Comparison of ENCODE assay signal across 17 cellular contexts in the genomic region with DNA sequence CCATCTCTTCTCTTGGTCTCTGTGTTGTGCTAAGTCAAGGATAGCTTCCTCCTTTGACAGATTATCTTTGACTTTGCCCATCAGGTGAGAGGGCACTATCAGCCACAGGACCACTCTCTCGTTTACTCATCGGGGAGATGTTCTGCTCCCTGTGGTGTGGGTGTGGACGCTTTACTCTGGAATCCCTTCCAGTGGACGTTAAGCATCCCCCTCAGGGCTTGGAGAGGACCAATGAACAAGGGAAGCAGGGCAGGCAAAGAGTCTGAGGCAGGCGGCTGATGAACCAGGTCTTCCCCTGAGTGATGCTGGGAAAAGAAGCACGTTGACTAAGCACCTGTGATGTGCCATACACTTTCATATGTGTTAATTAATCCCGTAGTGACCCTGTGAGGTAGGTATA. TPM values are rescaled to one million over a fixed set of nuclear protein-coding genes. Genes with fewer than 3 reads are reported as not detected.
A peak's percentile ranks its signal among the peaks of the same experiment; 100 is the strongest.
DNase-seq lines count a peak whose midpoint lies in the region; ATAC-seq and TF ChIP-seq lines count a peak whose summit lies in the region.
"Had no signal": no experiment of that assay in that cellular context is flagged by ENCODE, and none has a peak within 500 bp of the region (broad histone marks: within the 10 kb centered on the region; RNA-seq: fewer than 3 reads in every experiment).

No MANE protein-coding gene starts in this region.

- peaks cover 13% of the 10 kb centered on the region for H3K4me1 ChIP-seq in foreskin keratinocyte
- H3K4me1 ChIP-seq in neutrophil (ENCODE audit: control insufficient read depth in 1 of 2, insufficient read depth in 1 of 2, low read depth in 1 of 2, low read length in 1 of 2) = peaks cover 47 to 55% of the 10 kb centered on the region in 2 experiments
- peaks cover 18% of the 10 kb centered on the region for H3K4me1 ChIP-seq in upper lobe of right lung

- H3K4me1 Mint-ChIP-seq in T-helper 2 cell treated with Interferon-gamma antibody and Interleukin-4, amounts not matched to agents 5 μg/mL and 100 μg/mL, for 36 hours (ENCODE audit: low read depth) = peaks cover 29% of the 10 kb centered on the region

- H3K9me3 Mint-ChIP-seq in T-helper 2 cell treated with Interferon-gamma antibody and Interleukin-4, amounts not matched to agents 5 μg/mL and 100 μg/mL, for 36 hours = peaks cover 4% of the 10 kb centered on the region

- TF ChIP-seq CTCF in foreskin keratinocyte (conservative IDR thresholded peaks at IDR 0.05) (no peak), neutrophil (IDR thresholded peaks at IDR 0.05) (no peak), upper lobe of right lung (IDR thresholded peaks at IDR 0.05) (no peak)

- no peak for ATAC-seq in foreskin keratinocyte
- ATAC-seq in GM19467 (IDR thresholded peaks at IDR 0.05; ENCODE audit: unreplicated experiment) = no peak
- ATAC-seq in upper lobe of right lung = no peak

- no peaks in the 10 kb centered on the region for H3K9me3 ChIP-seq in neutrophil
- no peaks in the 10 kb centered on the region for H3K9me3 ChIP-seq in upper lobe of right lung

- H3K27ac Mint-ChIP-seq in T-helper 2 cell treated with Interferon-gamma antibody and Interleukin-4, amounts not matched to agents 5 μg/mL and 100 μg/mL, for 36 hours = peak overlapping the region; percentile 73

- H3K4me3 Mint-ChIP-seq in T-helper 2 cell treated with Interferon-gamma antibody and Interleukin-4, amounts not matched to agents 5 μg/mL and 100 μg/mL, for 36 hours = no peak overlapping the region

- H3K27me3 ChIP-seq in foreskin keratinocyte (no peaks in the 10 kb centered on the region), neutrophil (no peaks in the 10 kb centered on the region), upper lobe of right lung (no peaks in the 10 kb centered on the region)

- peaks cover 7% of the 10 kb centered on the region for H3K36me3 Mint-ChIP-seq in T-helper 2 cell treated with Interferon-gamma antibody and Interleukin-4, amounts not matched to agents 5 μg/mL and 100 μg/mL, for 36 hours (ENCODE audit: low read depth)

- intact Hi-C loops in posterior vena cava (cut with DNase I) (no loop called here), upper lobe of right lung (cut with DNase I) (no loop called here)

- H3K27ac ChIP-seq in foreskin keratinocyte = peak overlapping the region; percentile 72
- peak overlapping the region; percentile 97 for H3K27ac ChIP-seq in neutrophil
- no peak overlapping the region for H3K27ac ChIP-seq in upper lobe of right lung
- H3K27ac ChIP-seq: PC-9 had no signal

- H3K4me3 ChIP-seq in neutrophil (ENCODE audit: low read depth in 1 of 2, low read length in 1 of 2) (no peak overlapping the region), upper lobe of right lung (no peak overlapping the region)
- H3K4me3 ChIP-seq: PC-9 had no signal

- no peaks in the 10 kb centered on the region for H3K36me3 ChIP-seq in neutrophil
- H3K36me3 ChIP-seq in upper lobe of right lung = no peaks in the 10 kb centered on the region

- H3K27me3 Mint-ChIP-seq in T-helper 2 cell treated with Interferon-gamma antibody and Interleukin-4, amounts not matched to agents 5 μg/mL and 100 μg/mL, for 36 hours (ENCODE audit: low read depth) = peaks cover 2% of the 10 kb centered on the region

- no peak for DNase-seq in T-helper 2 cell treated with Interferon-gamma antibody and Interleukin-4, amounts not matched to agents 5 μg/mL and 100 μg/mL, for 36 hours (ENCODE audit: low spot score)
- no peak for DNase-seq in T-helper 2 cell
- peak; percentile 56 for DNase-seq in ELF-1 (ENCODE audit: low read depth, low spot score)
- DNase-seq in foreskin keratinocyte = no peak
- DNase-seq in posterior vena cava (ENCODE audit: low spot score) = no peak
- DNase-seq in upper lobe of right lung = no peak
- DNase-seq: C1 segment of cervical spinal cord, Caco-2, GOT3, MM.1S, NCI-H1105, NCI-H1694 treated with DMSO at 0.1 percent for 48 hours, NCI-H345, NCI-H69, PC-9 had no signal

RNA-seq across cellular contexts. Expression of gene RNF24, which starts 21.0 kb away (rescaled TPM):
- total RNA-seq in foreskin keratinocyte (7.7 and 11.4 TPM in 2 replicates), posterior vena cava (10 to 100 TPM; 14.3 to 16.2 TPM), upper lobe of right lung (24.5 TPM)
- 5.3 and 6.2 TPM in 2 replicates for polyA plus RNA-seq in foreskin keratinocyte
